ENCODE assay signal across 9 cellular contexts in the genomic region with DNA sequence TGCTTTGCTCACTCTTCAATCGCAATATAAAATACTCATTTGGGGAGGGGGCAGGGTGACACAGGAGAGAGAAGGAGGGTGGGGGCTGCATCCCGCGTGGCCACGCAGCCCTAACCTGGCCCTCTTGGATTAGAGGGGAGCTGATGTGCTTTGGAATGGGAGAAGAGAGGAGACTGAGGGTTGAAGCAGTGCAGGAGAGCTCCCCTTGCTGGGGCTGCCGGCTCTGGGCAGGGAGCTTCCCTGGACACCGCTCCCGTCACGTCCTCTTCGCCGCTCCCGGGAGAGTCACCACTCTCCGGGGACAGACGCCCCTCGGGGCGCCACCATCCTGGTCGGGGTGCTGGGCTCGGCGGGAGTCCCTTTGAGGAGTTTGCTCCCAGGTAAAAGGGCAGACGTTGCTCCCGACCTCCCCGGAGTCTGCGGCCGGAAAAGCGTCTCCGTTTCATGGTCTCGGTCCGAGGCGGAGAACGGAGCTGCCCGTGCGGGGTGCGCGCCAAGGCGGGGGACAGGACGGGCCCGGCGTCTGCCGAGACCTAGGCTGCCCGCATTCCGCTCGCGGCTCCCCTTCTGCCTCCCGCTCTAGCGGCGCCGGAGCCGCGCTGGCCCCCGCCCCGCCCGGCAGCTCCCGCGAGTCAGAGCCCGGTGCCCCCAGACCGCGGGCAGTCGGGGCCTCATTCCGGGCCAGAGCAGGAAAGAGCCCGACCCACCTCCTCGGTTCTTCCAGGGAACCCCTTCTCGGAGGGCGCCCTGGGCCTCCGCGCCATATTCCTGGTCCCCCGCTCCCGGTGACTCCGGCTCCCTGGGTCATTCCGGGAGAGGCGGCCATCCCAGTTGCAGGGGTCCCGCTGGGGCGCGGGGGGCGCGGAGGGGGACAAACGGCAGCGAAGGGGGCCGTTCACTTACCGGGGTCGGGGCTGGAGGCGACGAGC. TPM values are rescaled to one million over a fixed set of nuclear protein-coding genes. Genes with fewer than 3 reads are reported as not detected.
DNase-seq lines count a peak whose midpoint lies in the region; ATAC-seq, FAIRE-seq and TF ChIP-seq lines count a peak whose summit lies in the region.
"Had no signal": no experiment of that assay in that cellular context is flagged by ENCODE, and none has a peak within 500 bp of the region (broad histone marks: within the 10 kb centered on the region; RNA-seq: fewer than 3 reads in every experiment).

No MANE protein-coding gene starts in this region.

- peak overlapping the region in 1 of 2 experiments; percentile 33 for H2BK12ac ChIP-seq in mesenchymal stem cell (ENCODE audit: low read length in 2 of 2)

- CTCF ChIA-PET in IMR-90 (lab: Yijun Ruan, JAX), result interaction anchor here (0.9 to 1.3 kb wide), 2 partner anchors 118 to 226 kb away, joined by 3 to 4 read pairs; no protein-coding TSS in a partner anchor

- POLR2A ChIA-PET in IMR-90 (lab: Charles Lee; ENCODE audit: unreplicated experiment), result no interaction called here

- no TSS peak for BruUV-seq in IMR-90 (replicated peaks; lab: Mats Ljungman, UMichigan)

- no peak overlapping the region for H2AK9ac ChIP-seq in IMR-90 (replicated peaks; ENCODE audit: low read depth, low read length, poor library complexity)

- H2BK15ac ChIP-seq in IMR-90 (ENCODE audit: low read depth, low read length), result no peak overlapping the region
- no peak overlapping the region for H2BK15ac ChIP-seq in mesenchymal stem cell (ENCODE audit: low read depth, poor library complexity, severe bottlenecking)

- H3K23ac ChIP-seq in IMR-90 (ENCODE audit: low read depth, low read length) (peak overlapping the region; percentile 27; the same call in 1 of the 2 replicates), mesenchymal stem cell (ENCODE audit: low read length in 2 of 2) (peak overlapping the region in 1 of 2 experiments; percentile 96)

- H3K4me3 ChIP-seq in IMR-90 (ENCODE audit: insufficient read depth, low read depth, low read length) (peak overlapping the region; percentile 37), mesenchymal stem cell (ENCODE audit: insufficient read depth in 1 of 2, low read depth in 1 of 2, low read length in 2 of 2) (peak overlapping the region; percentile 44 to 81)

- no peak overlapping the region for H2BK20ac ChIP-seq in IMR-90 (ENCODE audit: low read depth, low read length)

- H3K27ac ChIP-seq in IMR-90 (ENCODE audit: insufficient read depth, low read length) (no peak overlapping the region), mesenchymal stem cell (ENCODE audit: low read length, poor library complexity, severe bottlenecking) (no peak overlapping the region)

- H2BK5ac ChIP-seq in IMR-90 (ENCODE audit: low read depth, low read length, poor library complexity, severe bottlenecking) (no peak overlapping the region), mesenchymal stem cell (ENCODE audit: low read depth, low read length, poor library complexity, severe bottlenecking) (no peak overlapping the region)

- no peak overlapping the region for H3K4ac ChIP-seq in IMR-90 (ENCODE audit: low read depth, low read length)
- no peak overlapping the region for H3K4ac ChIP-seq in mesenchymal stem cell (ENCODE audit: low read depth in 1 of 2, low read length in 2 of 2)

- H3K9me1 ChIP-seq in IMR-90 (ENCODE audit: insufficient read depth, low read length), result no peaks in the 10 kb centered on the region

- H3K9ac ChIP-seq in IMR-90 (ENCODE audit: low read depth, low read length) (no peak overlapping the region; the same call in 1 of the 2 replicates), mesenchymal stem cell (ENCODE audit: low read length) (peak overlapping the region; percentile 73)

- TF ChIP-seq RAD21 in IMR-90 (IDR thresholded peaks at IDR 0.05; ENCODE audit: low read length), result no peak

- no peaks in the 10 kb centered on the region for H3K36me3 ChIP-seq in IMR-90 (ENCODE audit: control insufficient read depth, insufficient read depth, low read length)
- H3K36me3 ChIP-seq in mesenchymal stem cell (ENCODE audit: control insufficient read depth in 1 of 2, insufficient read depth in 2 of 2, low read depth in 1 of 2, low read length in 2 of 2), result no peaks in the 10 kb centered on the region

- ATAC-seq in IMR-90 (ENCODE audit: low read depth) (peak; percentile 78), HG02840 (IDR thresholded peaks at IDR 0.05; ENCODE audit: low FRiP score, unreplicated experiment) (no peak)

- H4K8ac ChIP-seq in IMR-90 (ENCODE audit: low read depth in 2 of 2, low read length in 2 of 2) (no peak overlapping the region), mesenchymal stem cell (ENCODE audit: low read length) (no peak overlapping the region)

- H3K56ac ChIP-seq in IMR-90 (ENCODE audit: extremely low read depth, insufficient read depth, low read length), result no peak overlapping the region

- H3K14ac ChIP-seq in IMR-90 (replicated peaks; ENCODE audit: low read depth, low read length) (no peak overlapping the region), mesenchymal stem cell (ENCODE audit: low read length in 2 of 2) (peak overlapping the region in 1 of 2 experiments; percentile 11)

- H4K91ac ChIP-seq in IMR-90 (ENCODE audit: insufficient read depth, low read depth, low read length), result no peak overlapping the region
- H4K91ac ChIP-seq in mesenchymal stem cell (ENCODE audit: low read length), result no peak overlapping the region

- peaks cover 3% of the 10 kb centered on the region for H3K9me3 ChIP-seq in IMR-90 (ENCODE audit: control insufficient read depth, insufficient read depth, low read length)
- H3K9me3 ChIP-seq in mesenchymal stem cell (ENCODE audit: control insufficient read depth, low read length), result no peaks in the 10 kb centered on the region

- DNase-seq in AG08396 (ENCODE audit: low spot score) (peak; percentile 25), IMR-90 (peak; percentile 11), ecto neural progenitor cell (ENCODE audit: low spot score) (peak; percentile 58), mesenchymal stem cell (peak; percentile 8), RCC 7860 (ENCODE audit: low spot score) (no peak), LoVo (ENCODE audit: low spot score) (no peak)
- DNase-seq in activated naive CD4-positive, alpha-beta T cell treated with Interleukin-2 at 50 U/mL for 16 hours, result no peak

- H3K79me1 ChIP-seq in IMR-90 (ENCODE audit: low read depth in 1 of 2, low read length in 2 of 2), result no peaks in the 10 kb centered on the region
- no peaks in the 10 kb centered on the region for H3K79me1 ChIP-seq in mesenchymal stem cell (replicated peaks; ENCODE audit: low read length, poor library complexity, severe bottlenecking)

- in situ Hi-C loops in IMR-90 (cut with MboI; ENCODE audit: low sequenced_read_pairs), result no loop called here

- H3K27me3 ChIP-seq in IMR-90 (ENCODE audit: control insufficient read depth, insufficient read depth, low read length) (peaks cover 35% of the 10 kb centered on the region), mesenchymal stem cell (ENCODE audit: control insufficient read depth in 1 of 2, insufficient read depth in 1 of 2, low read length in 2 of 2) (peaks cover 16 to 62% of the 10 kb centered on the region in 2 experiments)

- no peaks in the 10 kb centered on the region for H4K20me1 ChIP-seq in IMR-90 (ENCODE audit: insufficient read depth, low read length)

- H2AFZ ChIP-seq in IMR-90 (replicated peaks; ENCODE audit: low read length, poor library complexity) (peak overlapping the region; percentile 77), mesenchymal stem cell (ENCODE audit: low read depth, low read length) (peak overlapping the region; percentile 31)

- no peak overlapping the region for H3K18ac ChIP-seq in IMR-90 (ENCODE audit: low read depth, low read length)
- H3K18ac ChIP-seq in mesenchymal stem cell (ENCODE audit: low read depth in 1 of 2, low read length in 2 of 2), result no peak overlapping the region

- 5% methylated on average over 25 of the region's 81 CpGs; no CpG with 5 or more reads in 1 of the 2 experiments for WGBS in IMR-90 (ENCODE audit: extremely low coverage in 2 of 2, insufficient read length in 1 of 2), 2 experiments
- WGBS in mesenchymal stem cell, result 2% methylated on average over 71 of the region's 81 CpGs

- TF ChIP-seq POLR2A in IMR-90 (IDR thresholded peaks at IDR 0.05; ENCODE audit: low read depth, low read length), result no peak

- intact Hi-C loops in IMR-90 (cut with micrococcal nuclease), result loop anchor here (2.0 kb wide), 2 partner anchors 18 to 166 kb away; partner anchors contain the start of gene CLDN11

- no peak overlapping the region; the same call in 1 of the 2 replicates for H2BK120ac ChIP-seq in IMR-90 (ENCODE audit: low read depth, low read length)
- H2BK120ac ChIP-seq in mesenchymal stem cell (ENCODE audit: low read depth, low read length), result no peak overlapping the region

- no peak for TF ChIP-seq CTCF in IMR-90 (conservative IDR thresholded peaks at IDR 0.05; ENCODE audit: low read depth, low read length)

- dilution Hi-C loops in IMR-90 (cut with HindIII; ENCODE audit: low sequenced_read_pairs, unreplicated experiment), result no loop called here

- no peak overlapping the region for H4K5ac ChIP-seq in IMR-90 (ENCODE audit: low read depth, low read length)

- no peak overlapping the region for H2AK5ac ChIP-seq in IMR-90 (ENCODE audit: low read depth, low read length)
- H2AK5ac ChIP-seq in mesenchymal stem cell (ENCODE audit: low read length, severe bottlenecking), result no peak overlapping the region

- H3K4me1 ChIP-seq in IMR-90 (ENCODE audit: control insufficient read depth, insufficient read depth, low read length) (no peaks in the 10 kb centered on the region), mesenchymal stem cell (ENCODE audit: control insufficient read depth, insufficient read depth, low read depth, low read length) (peaks cover 16% of the 10 kb centered on the region)

- FAIRE-seq in RCC 7860 (lab: Jason Lieb, UNC), result no peak

- H3K4me2 ChIP-seq in IMR-90 (ENCODE audit: low read depth, low read length), result peak overlapping the region; percentile 76
- peak overlapping the region; percentile 94 for H3K4me2 ChIP-seq in mesenchymal stem cell (ENCODE audit: low read length, poor library complexity, severe bottlenecking)

TF ChIP-seq in IMR-90, 13 proteins besides CTCF, POLR2A, EP300 and RAD21 (continues in another document):
- TF ChIP-seq MAFK (IDR thresholded peaks at IDR 0.05; ENCODE audit: low read depth, low read length) (no peak), FOS (IDR thresholded peaks at IDR 0.05; ENCODE audit: low read depth, low read length) (no peak), SMC3 (IDR thresholded peaks at IDR 0.05; ENCODE audit: low read depth, low read length) (no peak), MAZ (IDR thresholded peaks at IDR 0.05; ENCODE audit: borderline replicate concordance, low read depth, low read length) (no peak)

RNA-seq across cellular contexts. Expression of gene SLC7A14, which starts 0.6 kb away (rescaled TPM):
- total RNA-seq in IMR-90 (2012; rRNA removed), result 6.7 and 6.8 TPM in 2 replicates
- 2.5 and 2.7 TPM in 2 replicates for polyA plus RNA-seq in IMR-90 (2012; rRNA removed)
- 1.6 TPM in 2 replicates for polyA plus RNA-seq in IMR-90 (2012; cell fraction: cytosol; rRNA removed)
- polyA plus RNA-seq in IMR-90 (2012; cell fraction: nucleus; rRNA removed; ENCODE audit: low replicate concordance), result 1.0 and 2.1 TPM in 2 replicates
- 0.94 TPM for polyA plus RNA-seq in mesenchymal stem cell (2013, experiment 1 of 2)
- polyA plus RNA-seq in mesenchymal stem cell (2013, experiment 2 of 2), result 0.99 TPM
- total RNA-seq: T-helper 1 cell treated with Interleukin-12 subunit alpha and Interleukin-12 subunit beta and Interleukin-4 antibody, amounts not matched to agents 30 ng/mL and 1 ng/mL, for 36 hours had no signal

Comparison
In these comparisons a context has a peak if more than half of its experiments do, and no peak if none do; other contexts are left out.
1. DNase-seq: peak in AG08396 (single experiment), IMR-90 (single experiment), ecto neural progenitor cell (single experiment) and mesenchymal stem cell (single experiment); none in activated naive CD4-positive, alpha-beta T cell treated with Interleukin-2 at 50 U/mL for 16 hours (single experiment), RCC 7860 (single experiment) and LoVo (single experiment).